ENCODE assay signal across 1 cellular context in genomic region chr1:200896571-200897187, GRCh38.
TF ChIP-seq lines count a peak whose summit lies in the region.

No MANE protein-coding gene starts in this region.

TF ChIP-seq in HepG2, 621 proteins besides CTCF, POLR2A, EP300 and RAD21 (continued from another document and continues in another):
- TF ChIP-seq, protein P1, sequence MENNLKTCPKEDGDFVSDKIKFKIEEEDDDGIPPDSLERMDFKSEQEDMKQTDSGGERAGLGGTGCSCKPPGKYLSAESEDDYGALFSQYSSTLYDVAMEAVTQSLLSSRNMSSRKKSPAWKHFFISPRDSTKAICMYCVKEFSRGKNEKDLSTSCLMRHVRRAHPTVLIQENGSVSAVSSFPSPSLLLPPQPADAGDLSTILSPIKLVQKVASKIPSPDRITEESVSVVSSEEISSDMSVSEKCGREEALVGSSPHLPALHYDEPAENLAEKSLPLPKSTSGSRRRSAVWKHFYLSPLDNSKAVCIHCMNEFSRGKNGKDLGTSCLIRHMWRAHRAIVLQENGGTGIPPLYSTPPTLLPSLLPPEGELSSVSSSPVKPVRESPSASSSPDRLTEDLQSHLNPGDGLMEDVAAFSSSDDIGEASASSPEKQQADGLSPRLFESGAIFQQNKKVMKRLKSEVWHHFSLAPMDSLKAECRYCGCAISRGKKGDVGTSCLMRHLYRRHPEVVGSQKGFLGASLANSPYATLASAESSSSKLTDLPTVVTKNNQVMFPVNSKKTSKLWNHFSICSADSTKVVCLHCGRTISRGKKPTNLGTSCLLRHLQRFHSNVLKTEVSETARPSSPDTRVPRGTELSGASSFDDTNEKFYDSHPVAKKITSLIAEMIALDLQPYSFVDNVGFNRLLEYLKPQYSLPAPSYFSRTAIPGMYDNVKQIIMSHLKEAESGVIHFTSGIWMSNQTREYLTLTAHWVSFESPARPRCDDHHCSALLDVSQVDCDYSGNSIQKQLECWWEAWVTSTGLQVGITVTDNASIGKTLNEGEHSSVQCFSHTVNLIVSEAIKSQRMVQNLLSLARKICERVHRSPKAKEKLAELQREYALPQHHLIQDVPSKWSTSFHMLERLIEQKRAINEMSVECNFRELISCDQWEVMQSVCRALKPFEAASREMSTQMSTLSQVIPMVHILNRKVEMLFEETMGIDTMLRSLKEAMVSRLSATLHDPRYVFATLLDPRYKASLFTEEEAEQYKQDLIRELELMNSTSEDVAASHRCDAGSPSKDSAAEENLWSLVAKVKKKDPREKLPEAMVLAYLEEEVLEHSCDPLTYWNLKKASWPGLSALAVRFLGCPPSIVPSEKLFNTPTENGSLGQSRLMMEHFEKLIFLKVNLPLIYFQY (CRISPR knock-in tag; IDR thresholded peaks at IDR 0.05; ENCODE audit: borderline replicate concordance): peak; percentile 43; the same call in 1 of the 2 replicates
- peak; percentile 94 for TF ChIP-seq PATZ1 (CRISPR knock-in tag; IDR thresholded peaks at IDR 0.05)
- TF ChIP-seq NFIC (IDR thresholded peaks at IDR 0.05; ENCODE audit: low read length): no peak
- TF ChIP-seq, protein P2, sequence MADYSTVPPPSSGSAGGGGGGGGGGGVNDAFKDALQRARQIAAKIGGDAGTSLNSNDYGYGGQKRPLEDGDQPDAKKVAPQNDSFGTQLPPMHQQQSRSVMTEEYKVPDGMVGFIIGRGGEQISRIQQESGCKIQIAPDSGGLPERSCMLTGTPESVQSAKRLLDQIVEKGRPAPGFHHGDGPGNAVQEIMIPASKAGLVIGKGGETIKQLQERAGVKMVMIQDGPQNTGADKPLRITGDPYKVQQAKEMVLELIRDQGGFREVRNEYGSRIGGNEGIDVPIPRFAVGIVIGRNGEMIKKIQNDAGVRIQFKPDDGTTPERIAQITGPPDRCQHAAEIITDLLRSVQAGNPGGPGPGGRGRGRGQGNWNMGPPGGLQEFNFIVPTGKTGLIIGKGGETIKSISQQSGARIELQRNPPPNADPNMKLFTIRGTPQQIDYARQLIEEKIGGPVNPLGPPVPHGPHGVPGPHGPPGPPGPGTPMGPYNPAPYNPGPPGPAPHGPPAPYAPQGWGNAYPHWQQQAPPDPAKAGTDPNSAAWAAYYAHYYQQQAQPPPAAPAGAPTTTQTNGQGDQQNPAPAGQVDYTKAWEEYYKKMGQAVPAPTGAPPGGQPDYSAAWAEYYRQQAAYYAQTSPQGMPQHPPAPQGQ (CRISPR knock-in tag; IDR thresholded peaks at IDR 0.05; ENCODE audit: borderline replicate concordance): no peak
- TF ChIP-seq ZBTB3 (CRISPR knock-in tag; IDR thresholded peaks at IDR 0.05; ENCODE audit: borderline replicate concordance, low read depth): no peak
- no peak for TF ChIP-seq SP4 (CRISPR knock-in tag; IDR thresholded peaks at IDR 0.05)
- TF ChIP-seq ZGPAT (CRISPR knock-in tag; IDR thresholded peaks at IDR 0.05): peak; percentile 82
- no peak for TF ChIP-seq ZFP36L1 (CRISPR knock-in tag; IDR thresholded peaks at IDR 0.05)
- peak; percentile 31; the same call in 1 of the 2 replicates for TF ChIP-seq ARID4A (CRISPR knock-in tag; IDR thresholded peaks at IDR 0.05; ENCODE audit: borderline replicate concordance)
- TF ChIP-seq MZF1 (CRISPR knock-in tag; IDR thresholded peaks at IDR 0.05; ENCODE audit: borderline replicate concordance): no peak
- TF ChIP-seq ZNF777 (CRISPR knock-in tag; IDR thresholded peaks at IDR 0.05): no peak
- no peak for TF ChIP-seq TCF7L2 (IDR thresholded peaks at IDR 0.05; ENCODE audit: low read depth, low read length)
- TF ChIP-seq CBX1 (IDR thresholded peaks at IDR 0.05; ENCODE audit: low read depth): peak; percentile 88
- TF ChIP-seq FOXK1 (CRISPR knock-in tag; IDR thresholded peaks at IDR 0.05; ENCODE audit: borderline replicate concordance, low read depth): 0 out of 2 replicates have a peak, but pooled peaks have one; percentile 62
- peak; percentile 48 for TF ChIP-seq RBM39 (IDR thresholded peaks at IDR 0.05; ENCODE audit: low read depth, low read length, poor library complexity, severe bottlenecking)
- no peak for TF ChIP-seq SP1 (IDR thresholded peaks at IDR 0.05)
- TF ChIP-seq SP1 (CRISPR knock-in tag; IDR thresholded peaks at IDR 0.05): peak; percentile 46
- TF ChIP-seq FOXA3 (CRISPR knock-in tag; IDR thresholded peaks at IDR 0.05): peak; percentile 77
- no peak for TF ChIP-seq PCBP2 (optimal IDR thresholded peaks at IDR 0.05; ENCODE audit: low read depth, low read length, poor library complexity, severe bottlenecking)
- no peak for TF ChIP-seq ZNF713 (CRISPR knock-in tag; IDR thresholded peaks at IDR 0.05)
- TF ChIP-seq DR1 (CRISPR knock-in tag; IDR thresholded peaks at IDR 0.05): no peak
- peak; percentile 50 for TF ChIP-seq ZNF629 (CRISPR knock-in tag; conservative IDR thresholded peaks at IDR 0.05)
- TF ChIP-seq TFAP4 (IDR thresholded peaks at IDR 0.05; ENCODE audit: borderline replicate concordance, low read depth): peak; percentile 84; the same call in 1 of the 2 replicates
- no peak for TF ChIP-seq LCORL (IDR thresholded peaks at IDR 0.05)
- TF ChIP-seq LCORL (CRISPR knock-in tag; IDR thresholded peaks at IDR 0.05): peak; percentile 96
- TF ChIP-seq ZHX1 (CRISPR knock-in tag; IDR thresholded peaks at IDR 0.05; ENCODE audit: low read depth): no peak
- no peak for TF ChIP-seq NBN (conservative IDR thresholded peaks at IDR 0.05)
- no peak for TF ChIP-seq ZNF709 (CRISPR knock-in tag; IDR thresholded peaks at IDR 0.05)
- no peak for TF ChIP-seq ZNF354B (CRISPR knock-in tag; IDR thresholded peaks at IDR 0.05)
- no peak for TF ChIP-seq FOXP1 (IDR thresholded peaks at IDR 0.05)
- TF ChIP-seq FOXP1 (CRISPR knock-in tag; IDR thresholded peaks at IDR 0.05): peak; percentile 67; the same call in 1 of the 2 replicates
- TF ChIP-seq DRAP1 (CRISPR knock-in tag; IDR thresholded peaks at IDR 0.05): 0 out of 2 replicates have a peak, but pooled peaks have one; percentile 29
- peak; percentile 57; the same call in 1 of the 2 replicates for TF ChIP-seq TFE3 (CRISPR knock-in tag; IDR thresholded peaks at IDR 0.05)
- TF ChIP-seq GLI4 (CRISPR knock-in tag; IDR thresholded peaks at IDR 0.05; ENCODE audit: borderline replicate concordance): no peak
- peak; percentile 98 for TF ChIP-seq FOSL2 (CRISPR knock-in tag; IDR thresholded peaks at IDR 0.05)
